9 cellular contexts compared by ENCODE assay signal in genomic region chr11:85316967-85317366, GRCh38.
A peak's percentile ranks its signal among the peaks of the same experiment; 100 is the strongest.
DNase-seq lines count a peak whose midpoint lies in the region; ATAC-seq, FAIRE-seq and TF ChIP-seq lines count a peak whose summit lies in the region.
"Had no signal": no experiment of that assay in that cellular context is flagged by ENCODE, and none has a peak within 500 bp of the region (broad histone marks: within the 10 kb centered on the region; RNA-seq: fewer than 3 reads in every experiment).

No MANE protein-coding gene starts in this region.

- H3K27ac Mint-ChIP-seq in activated naive CD4-positive, alpha-beta T cell treated with anti-CD3 and anti-CD28 coated beads, Interleukin-2, amount 10 ng/mL, durations not matched to agents 7 days and 5 days, result no peak overlapping the region
- H3K27ac Mint-ChIP-seq: activated naive CD4-positive, alpha-beta T cell treated with anti-CD3 and anti-CD28 coated beads, Interleukin-2, amount 50 U/mL, for 72 hours had no signal

- CTCF ChIA-PET in activated naive CD4-positive, alpha-beta T cell treated with anti-CD3 and anti-CD28 coated beads, Interleukin-2, amount 10 ng/mL, durations not matched to agents 7 days and 5 days (lab: Charles Lee), result no interaction called here

- no peak for TF ChIP-seq CTCF in left lung (IDR thresholded peaks at IDR 0.05)
- no peak for TF ChIP-seq CTCF in ovary (IDR thresholded peaks at IDR 0.05)

- H3K4me1 ChIP-seq in left lung (no peaks in the 10 kb centered on the region), ovary (ENCODE audit: insufficient read depth) (no peaks in the 10 kb centered on the region)

- no peaks in the 10 kb centered on the region for H3K27me3 Mint-ChIP-seq in activated naive CD4-positive, alpha-beta T cell treated with anti-CD3 and anti-CD28 coated beads, Interleukin-2, amount 10 ng/mL, durations not matched to agents 7 days and 5 days

- H3K36me3 ChIP-seq in left lung (no peaks in the 10 kb centered on the region), ovary (no peaks in the 10 kb centered on the region)

- no peak for TF ChIP-seq EP300 in ovary (IDR thresholded peaks at IDR 0.05)

- DNase-seq in GM12892 (ENCODE audit: insufficient read length) (no peak), SHP77 (lab: John Stamatoyannopoulos, UW) (peak; percentile 91 to 92), left lung (no peak), NCI-H2171 treated with DMSO at 0.1 percent for 48 hours (lab: John Stamatoyannopoulos, UW) (no peak), ovary (no peak)
- no peak for DNase-seq in activated naive CD4-positive, alpha-beta T cell treated with anti-CD3 and anti-CD28 coated beads, Interleukin-2, amount 10 ng/mL, durations not matched to agents 7 days and 5 days

- H3K4me3 ChIP-seq in left lung, result no peak overlapping the region
- no peak overlapping the region for H3K4me3 ChIP-seq in ovary

- WGBS in ovary, 3 donors, result 81 to 95% (median 93%) methylated on average over 5 of the region's 5 CpGs

- H3K36me3 Mint-ChIP-seq in activated naive CD4-positive, alpha-beta T cell treated with anti-CD3 and anti-CD28 coated beads, Interleukin-2, amount 10 ng/mL, durations not matched to agents 7 days and 5 days, result no peaks in the 10 kb centered on the region
- H3K36me3 Mint-ChIP-seq: activated naive CD4-positive, alpha-beta T cell treated with anti-CD3 and anti-CD28 coated beads, Interleukin-2, amount 50 U/mL, for 72 hours had no signal

- FAIRE-seq in GM12892 (lab: Jason Lieb, UNC), result peak; percentile 94

- intact Hi-C loops in left lung (cut with DNase I) (no loop called here), ovary (cut with DNase I) (no loop called here)

- ATAC-seq in GM21576 (IDR thresholded peaks at IDR 0.05; ENCODE audit: unreplicated experiment) (peak; percentile 99), HG03521 (IDR thresholded peaks at IDR 0.05; ENCODE audit: unreplicated experiment) (peak; percentile 99), left lung (no peak)
- ATAC-seq: activated naive CD4-positive, alpha-beta T cell treated with anti-CD3 and anti-CD28 coated beads, Interleukin-2, amount 50 U/mL, for 72 hours had no signal

- no peaks in the 10 kb centered on the region for H3K4me1 Mint-ChIP-seq in activated naive CD4-positive, alpha-beta T cell treated with anti-CD3 and anti-CD28 coated beads, Interleukin-2, amount 10 ng/mL, durations not matched to agents 7 days and 5 days

- no peak overlapping the region for H3K27ac ChIP-seq in left lung
- H3K27ac ChIP-seq in ovary, result no peak overlapping the region

- no peak for TF ChIP-seq POLR2A in GM12892 (IDR thresholded peaks at IDR 0.05; ENCODE audit: low read depth, low read length)
- no peak for TF ChIP-seq POLR2A in ovary (IDR thresholded peaks at IDR 0.05)

- no peaks in the 10 kb centered on the region for H3K9me3 ChIP-seq in left lung
- no peaks in the 10 kb centered on the region for H3K9me3 ChIP-seq in ovary

- no peak overlapping the region for H3K4me3 Mint-ChIP-seq in activated naive CD4-positive, alpha-beta T cell treated with anti-CD3 and anti-CD28 coated beads, Interleukin-2, amount 10 ng/mL, durations not matched to agents 7 days and 5 days

- H3K27me3 ChIP-seq in left lung (no peaks in the 10 kb centered on the region), ovary (no peaks in the 10 kb centered on the region)

- peaks cover 5% of the 10 kb centered on the region for H3K9me3 Mint-ChIP-seq in activated naive CD4-positive, alpha-beta T cell treated with anti-CD3 and anti-CD28 coated beads, Interleukin-2, amount 10 ng/mL, durations not matched to agents 7 days and 5 days
- H3K9me3 Mint-ChIP-seq: activated naive CD4-positive, alpha-beta T cell treated with anti-CD3 and anti-CD28 coated beads, Interleukin-2, amount 50 U/mL, for 72 hours had no signal

Comparison
In these comparisons a context has a peak if more than half of its experiments do, and no peak if none do; other contexts are left out.
1. DNase-seq: peak in SHP77 (2 of 2); none in GM12892 (single experiment), activated naive CD4-positive, alpha-beta T cell treated with anti-CD3 and anti-CD28 coated beads, Interleukin-2, amount 10 ng/mL, durations not matched to agents 7 days and 5 days (single experiment), left lung (0 of 2), NCI-H2171 treated with DMSO at 0.1 percent for 48 hours (single experiment) and ovary (0 of 5).